Comparison of ENCODE assay signal across 15 cellular contexts in the genomic region with DNA sequence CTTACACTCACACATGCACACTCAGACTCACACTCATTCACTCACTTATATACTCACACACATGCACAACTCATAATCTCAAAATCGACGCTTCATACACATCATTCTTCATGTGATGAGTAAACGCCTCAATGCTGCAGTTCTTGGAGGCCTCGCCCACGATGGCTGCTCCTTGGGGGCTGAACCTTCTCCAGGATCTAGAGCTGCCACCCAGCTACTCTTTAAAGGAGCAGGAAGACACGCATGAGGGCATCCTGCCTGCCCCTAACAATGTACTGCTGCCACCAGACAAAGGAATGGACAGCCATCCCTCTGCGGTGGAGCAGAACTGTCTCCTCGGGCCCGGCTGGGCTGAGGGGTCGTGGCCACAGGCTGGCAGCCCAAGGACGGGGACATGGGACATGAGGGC. TPM values are rescaled to one million over a fixed set of nuclear protein-coding genes. Genes with fewer than 3 reads are reported as not detected.
DNase-seq lines count a peak whose midpoint lies in the region; ATAC-seq and FAIRE-seq lines count a peak whose summit lies in the region.
"Had no signal": no experiment of that assay in that cellular context is flagged by ENCODE, and none has a peak within 500 bp of the region (broad histone marks: within the 10 kb centered on the region; RNA-seq: fewer than 3 reads in every experiment).

No MANE protein-coding gene starts in this region.

- H3K27ac ChIP-seq in naive thymus-derived CD4-positive, alpha-beta T cell (ENCODE audit: low read depth, low read length) = peak overlapping the region; percentile 85

- no peak overlapping the region for H3K4me3 ChIP-seq in naive thymus-derived CD4-positive, alpha-beta T cell (ENCODE audit: low read length)

- no peaks in the 10 kb centered on the region for H3K36me3 Mint-ChIP-seq in activated naive CD4-positive, alpha-beta T cell treated with anti-CD3 and anti-CD28 coated beads, Interleukin-2, amount 50 U/mL, for 72 hours
- peaks cover 0 to 7% (median 0%) of the 10 kb centered on the region in 5 donors for H3K36me3 Mint-ChIP-seq in naive thymus-derived CD4-positive, alpha-beta T cell

- no peaks in the 10 kb centered on the region for H3K27me3 Mint-ChIP-seq in naive thymus-derived CD4-positive, alpha-beta T cell

- CTCF ChIA-PET in naive thymus-derived CD4-positive, alpha-beta T cell (lab: Charles Lee) = interaction anchor here (1.1 to 5.2 kb wide), 3 partner anchors 11 to 36 kb away, joined by 3 to 25 read pairs (median 19); partner anchors contain the start of gene SUN5

- no peaks in the 10 kb centered on the region for H3K9me3 ChIP-seq in naive thymus-derived CD4-positive, alpha-beta T cell (ENCODE audit: control insufficient read depth in 2 of 3, low read length in 3 of 3)

- intact Hi-C loops in naive thymus-derived CD4-positive, alpha-beta T cell (cut with micrococcal nuclease) = no loop called here
- intact Hi-C loops in cardiac septum (cut with DNase I) = no loop called here

- DNase-seq in activated naive CD4-positive, alpha-beta T cell treated with Interleukin-2 at 50 U/mL for 16 hours = peak; percentile 43
- DNase-seq in activated naive CD4-positive, alpha-beta T cell (lab: John Stamatoyannopoulos, UW) = no peak
- DNase-seq in activated naive CD4-positive, alpha-beta T cell treated with anti-CD3 and anti-CD28 coated beads, Interleukin-2, amount 50 U/mL, for 72 hours (ENCODE audit: low spot score in 2 of 2) = no peak
- DNase-seq in naive thymus-derived CD4-positive, alpha-beta T cell = peak in 3 of 9 donors; percentile 21 to 45 (median 27)
- DNase-seq in urothelium cell line (ENCODE audit: low spot score) (no peak), NCI-H2227 treated with DMSO at 0.1 percent for 48 hours (lab: John Stamatoyannopoulos, UW) (no peak), cardiac septum (ENCODE audit: low spot score) (no peak), NCI-H1048 (lab: John Stamatoyannopoulos, UW) (no peak)
- DNase-seq: GF-D8, NCI-H446, occipital lobe had no signal

- H3K36me3 ChIP-seq in naive thymus-derived CD4-positive, alpha-beta T cell (ENCODE audit: control insufficient read depth in 2 of 3, insufficient read depth in 3 of 3, low read length in 3 of 3) = no peaks in the 10 kb centered on the region

- H3K4me1 ChIP-seq in naive thymus-derived CD4-positive, alpha-beta T cell (ENCODE audit: control insufficient read depth in 2 of 2, insufficient read depth in 2 of 2, low read length in 2 of 2) = peaks cover 86 to 91% of the 10 kb centered on the region in 2 donors

- no peaks in the 10 kb centered on the region for H3K9me3 Mint-ChIP-seq in activated naive CD4-positive, alpha-beta T cell treated with anti-CD3 and anti-CD28 coated beads, Interleukin-2, amount 50 U/mL, for 72 hours
- peaks cover 0 to 3% (median 0%) of the 10 kb centered on the region in 11 donors for H3K9me3 Mint-ChIP-seq in naive thymus-derived CD4-positive, alpha-beta T cell

- peak overlapping the region in 1 of 2 donors; percentile 10 for H3K27ac Mint-ChIP-seq in activated naive CD4-positive, alpha-beta T cell treated with anti-CD3 and anti-CD28 coated beads, Interleukin-2, amount 50 U/mL, for 72 hours
- peak overlapping the region in 3 of 9 donors; percentile 90 to 98 (median 94) for H3K27ac Mint-ChIP-seq in naive thymus-derived CD4-positive, alpha-beta T cell

- peak; percentile 9 to 23 for ATAC-seq in activated naive CD4-positive, alpha-beta T cell treated with anti-CD3 and anti-CD28 coated beads, Interleukin-2, amount 50 U/mL, for 72 hours
- ATAC-seq in naive thymus-derived CD4-positive, alpha-beta T cell = no peak
- ATAC-seq: HCT116 had no signal

- peaks cover 3 to 69% (median 60%) of the 10 kb centered on the region in 7 donors for H3K4me1 Mint-ChIP-seq in naive thymus-derived CD4-positive, alpha-beta T cell

- POLR2A ChIA-PET in naive thymus-derived CD4-positive, alpha-beta T cell (lab: Charles Lee) = interaction anchor here (1.0 to 10.2 kb wide), 3 partner anchors 16 to 24 kb away, joined by 4 to 61 read pairs (median 14); no protein-coding TSS in a partner anchor

- H3K27me3 ChIP-seq in naive thymus-derived CD4-positive, alpha-beta T cell (ENCODE audit: control insufficient read depth in 2 of 2, insufficient read depth in 2 of 2, low read length in 2 of 2) = no peaks in the 10 kb centered on the region

- peak; percentile 32 for FAIRE-seq in urothelium cell line (lab: Jason Lieb, UNC)

- peak overlapping the region in 7 of 10 donors; percentile 41 to 80 (median 62) for H3K4me3 Mint-ChIP-seq in naive thymus-derived CD4-positive, alpha-beta T cell

RNA-seq across cellular contexts. Expression of gene SUN5, which starts 35.4 kb away (rescaled TPM):
- not detected for total RNA-seq in activated naive CD4-positive, alpha-beta T cell treated with anti-CD3 and anti-CD28 coated beads, Interleukin-2, amount 50 U/mL, for 72 hours
- not detected for total RNA-seq in naive thymus-derived CD4-positive, alpha-beta T cell
- polyA plus RNA-seq in naive thymus-derived CD4-positive, alpha-beta T cell = not detected
- total RNA-seq in cardiac septum = not detected
- total RNA-seq: LHCN-M2, occipital lobe, SK-MEL-5, urinary bladder had no signal
- polyA plus RNA-seq: urinary bladder had no signal

RNA-seq across cellular contexts. Expression of gene BPIFB2, which starts 38.7 kb away (rescaled TPM):
- not detected for total RNA-seq in activated naive CD4-positive, alpha-beta T cell treated with anti-CD3 and anti-CD28 coated beads, Interleukin-2, amount 50 U/mL, for 72 hours
- total RNA-seq in naive thymus-derived CD4-positive, alpha-beta T cell = not detected
- polyA plus RNA-seq in naive thymus-derived CD4-positive, alpha-beta T cell = not detected
- total RNA-seq in cardiac septum = not detected
- total RNA-seq: LHCN-M2, SK-MEL-5, urinary bladder had no signal
- polyA plus RNA-seq: urinary bladder had no signal
